ENCODE assay signal across 13 cellular contexts in the genomic region with DNA sequence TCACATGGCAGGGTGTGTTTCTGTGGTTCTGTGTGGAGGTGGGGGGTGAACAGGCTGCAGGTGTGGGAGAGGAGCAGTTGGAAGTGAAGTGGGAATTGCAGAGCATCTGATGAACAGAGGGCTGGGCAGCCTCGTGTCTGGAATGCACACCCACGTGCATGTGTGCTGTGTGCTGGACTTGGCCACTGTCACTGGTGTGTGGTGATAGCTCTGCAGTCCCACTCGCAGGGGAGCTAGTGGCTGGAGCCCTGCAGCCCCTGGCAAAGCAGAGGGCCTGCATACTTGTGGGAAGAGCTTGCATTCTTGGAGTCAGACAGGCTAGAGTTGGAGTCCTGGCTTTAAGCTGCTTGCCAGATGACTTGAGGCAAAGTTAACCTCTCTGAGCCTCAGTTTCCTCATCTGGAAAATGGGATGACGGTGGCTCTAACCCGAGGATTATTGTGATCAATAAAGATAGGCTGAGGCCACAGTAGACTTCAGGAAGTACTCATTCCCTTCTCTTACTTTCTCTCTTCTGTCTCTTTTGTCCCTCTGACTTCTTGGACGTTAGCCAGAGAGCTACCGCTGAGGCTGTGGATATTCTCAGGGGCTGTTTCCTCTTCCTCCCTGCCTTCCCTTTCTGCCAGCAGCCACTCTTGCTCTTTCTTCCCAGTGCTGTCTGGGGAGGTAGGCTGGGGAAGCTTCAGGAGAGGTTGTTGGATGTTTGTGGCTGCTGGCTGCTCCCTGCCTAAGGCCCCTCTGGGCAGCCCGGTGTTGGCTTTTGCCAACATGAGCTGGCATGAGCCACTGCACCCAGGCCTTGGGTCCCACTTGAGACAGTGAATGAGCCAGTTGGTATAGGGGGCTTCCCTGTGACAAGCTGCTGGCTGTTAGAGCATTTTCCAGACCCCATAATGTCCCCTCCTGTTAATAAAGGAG. TPM values are rescaled to one million over a fixed set of nuclear protein-coding genes. Genes with fewer than 3 reads are reported as not detected.
DNase-seq lines count a peak whose midpoint lies in the region; ATAC-seq and TF ChIP-seq lines count a peak whose summit lies in the region.
"Had no signal": no experiment of that assay in that cellular context is flagged by ENCODE, and none has a peak within 500 bp of the region (broad histone marks: within the 10 kb centered on the region; RNA-seq: fewer than 3 reads in every experiment).

No MANE protein-coding gene starts in this region.

- no peaks in the 10 kb centered on the region for H3K9me3 ChIP-seq in heart left ventricle

- TF ChIP-seq POLR2A in heart left ventricle (IDR thresholded peaks at IDR 0.05): no peak

- CTCF ChIA-PET in AG04449 (lab: Yijun Ruan, JAX): interaction anchor here (0.8 to 1.8 kb wide), 4 partner anchors 9 to 51 kb away, joined by 3 to 4 read pairs (median 4); no protein-coding TSS in a partner anchor

- no peak overlapping the region for H3K27ac ChIP-seq in heart left ventricle
- H3K27ac ChIP-seq: HL-60 had no signal

- TF ChIP-seq CTCF in AG04449 (IDR thresholded peaks at IDR 0.05; ENCODE audit: insufficient read depth, low read length, missing control alignments) (no peak), fibroblast of villous mesenchyme (IDR thresholded peaks at IDR 0.05; ENCODE audit: insufficient read depth, low read depth, low read length) (no peak), heart left ventricle (IDR thresholded peaks at IDR 0.05) (no peak), glutamatergic neuron (IDR thresholded peaks at IDR 0.05; ENCODE audit: partially characterized antibody, unreplicated experiment) (no peak)

- no peak overlapping the region for H3K4me3 Mint-ChIP-seq in glutamatergic neuron (ENCODE audit: unreplicated experiment)
- H3K4me3 Mint-ChIP-seq: activated T-helper 1 cell treated with anti-CD3 and anti-CD28 coated beads, Interleukin-12 subunit alpha, Interleukin-12 subunit beta, Interleukin-2, Interleukin-4 antibody, amounts not matched to agents 30 ng/mL and 10 ng/mL and 1 ng/mL, durations not matched to agents 14 hours and 24 hours and 36 hours; dendritic cell treated with granulocyte-macrophage colony-stimulating factor and Interleukin-4, amounts not matched to agents 40 ng/mL and 50 ng/mL, for 4 days; type B pancreatic cell had no signal

- peak; percentile 38 for DNase-seq in AG04449 (ENCODE audit: low read depth, low spot score)
- peak; percentile 44 for DNase-seq in GM04504 (ENCODE audit: low read depth)
- DNase-seq in amniotic epithelial cell (ENCODE audit: low read depth): peak; percentile 39
- DNase-seq in fibroblast of villous mesenchyme (ENCODE audit: low read depth): peak; percentile 27
- DNase-seq in heart left ventricle: no peak
- no peak for DNase-seq in stimulated activated CD4-positive, alpha-beta T cell treated with anti-CD3 and anti-CD28 coated beads, Interleukin-2, amount 100 ng/mL, for 24 hours
- DNase-seq in glutamatergic neuron: no peak
- no peak for DNase-seq in NCI-H146 (lab: John Stamatoyannopoulos, UW)
- DNase-seq: midbrain had no signal

- intact Hi-C loops in heart left ventricle (cut with DNase I): no loop called here

- peaks cover 2% of the 10 kb centered on the region for H3K4me1 Mint-ChIP-seq in glutamatergic neuron (ENCODE audit: low read depth, unreplicated experiment)

- peaks cover 18% of the 10 kb centered on the region for H3K36me3 Mint-ChIP-seq in glutamatergic neuron (ENCODE audit: unreplicated experiment)

- POLR2A ChIA-PET in AG04449 (lab: Yijun Ruan, JAX): interaction anchor here (0.6 to 2.7 kb wide), 5 partner anchors 10 to 18 kb away, joined by 3 to 13 read pairs (median 4); a partner anchor contains a TSS

- H3K9me3 Mint-ChIP-seq in glutamatergic neuron (ENCODE audit: unreplicated experiment): no peaks in the 10 kb centered on the region
- H3K9me3 Mint-ChIP-seq: activated T-helper 1 cell treated with anti-CD3 and anti-CD28 coated beads, Interleukin-12 subunit alpha, Interleukin-12 subunit beta, Interleukin-2, Interleukin-4 antibody, amounts not matched to agents 30 ng/mL and 10 ng/mL and 1 ng/mL, durations not matched to agents 14 hours and 24 hours and 36 hours; dendritic cell treated with granulocyte-macrophage colony-stimulating factor and Interleukin-4, amounts not matched to agents 40 ng/mL and 50 ng/mL, for 4 days; type B pancreatic cell had no signal

- H3K4me1 ChIP-seq in heart left ventricle: peaks cover 0 to 10% (median 0%) of the 10 kb centered on the region in 12 donors

- WGBS in heart left ventricle, 4 donors: 37 to 48% (median 44%) methylated on average over 8 of the region's 8 CpGs

- no peak for ATAC-seq in heart left ventricle

- no peaks in the 10 kb centered on the region for H3K27me3 ChIP-seq in heart left ventricle

- no peaks in the 10 kb centered on the region for H3K36me3 ChIP-seq in heart left ventricle

- no peak overlapping the region for H3K27ac Mint-ChIP-seq in glutamatergic neuron (ENCODE audit: unreplicated experiment)
- H3K27ac Mint-ChIP-seq: activated T-helper 1 cell treated with anti-CD3 and anti-CD28 coated beads, Interleukin-12 subunit alpha, Interleukin-12 subunit beta, Interleukin-2, Interleukin-4 antibody, amounts not matched to agents 30 ng/mL and 10 ng/mL and 1 ng/mL, durations not matched to agents 14 hours and 24 hours and 36 hours; dendritic cell treated with granulocyte-macrophage colony-stimulating factor and Interleukin-4, amounts not matched to agents 40 ng/mL and 50 ng/mL, for 4 days; type B pancreatic cell had no signal

- H3K27me3 Mint-ChIP-seq in glutamatergic neuron (ENCODE audit: unreplicated experiment): peaks cover 11% of the 10 kb centered on the region
- H3K27me3 Mint-ChIP-seq: dendritic cell treated with granulocyte-macrophage colony-stimulating factor and Interleukin-4, amounts not matched to agents 40 ng/mL and 50 ng/mL, for 4 days; type B pancreatic cell had no signal

- no peak overlapping the region for H3K4me3 ChIP-seq in AG04449 (ENCODE audit: low read depth, low read length)
- H3K4me3 ChIP-seq in fibroblast of villous mesenchyme (ENCODE audit: low read depth, low read length): no peak overlapping the region
- H3K4me3 ChIP-seq in heart left ventricle: no peak overlapping the region

RNA-seq across cellular contexts. Expression of a gene that starts 18.3 kb away (rescaled TPM):
- total RNA-seq in fibroblast of villous mesenchyme (106 and 158 TPM in 2 replicates), heart left ventricle (1 to 10 TPM in 1 of 9 donors, under 1 TPM in 8; 0.20 to 1.3 (median 0.62) TPM), glutamatergic neuron (ENCODE audit: unreplicated experiment) (83.3 TPM)
- 1 to 10 TPM in 1 of 2 donors, under 1 TPM in 1; 0.46 to 3.1 TPM for polyA plus RNA-seq in heart left ventricle

Comparison
In these comparisons a context has a peak if more than half of its experiments do, and no peak if none do; other contexts are left out.
1. DNase-seq: peak in AG04449 (single experiment), GM04504 (single experiment), amniotic epithelial cell (single experiment) and fibroblast of villous mesenchyme (single experiment); none in heart left ventricle (0 of 5), stimulated activated CD4-positive, alpha-beta T cell treated with anti-CD3 and anti-CD28 coated beads, Interleukin-2, amount 100 ng/mL, for 24 hours (0 of 2), glutamatergic neuron (single experiment) and NCI-H146 (single experiment).
2. RNA of a gene that starts 18.3 kb away (total RNA-seq): 106 to 158 TPM in fibroblast of villous mesenchyme and 83.3 TPM in glutamatergic neuron (single experiment); 0.20 to 1.3 TPM in heart left ventricle; every median in the first group is over 10 times any median in the second.